ENCODE assay signal across 22 cellular contexts in genomic region chr16:30983289-30983889, GRCh38. TPM values are rescaled to one million over a fixed set of nuclear protein-coding genes. Genes with fewer than 3 reads are reported as not detected.
DNase-seq lines count a peak whose midpoint lies in the region; ATAC-seq, FAIRE-seq and TF ChIP-seq lines count a peak whose summit lies in the region.
"Had no signal": no experiment of that assay in that cellular context is flagged by ENCODE, and none has a peak within 500 bp of the region (broad histone marks: within the 10 kb centered on the region; RNA-seq: fewer than 3 reads in every experiment).

No MANE protein-coding gene starts in this region.

- H3K36me3 ChIP-seq in HepG2 (replicated peaks in 1 of 2; ENCODE audit: control insufficient read depth in 1 of 2, insufficient read depth in 2 of 2, low read length in 2 of 2) (peaks cover 17 to 54% of the 10 kb centered on the region in 2 experiments), right lobe of liver (peaks cover 0 to 24% (median 11%) of the 10 kb centered on the region in 4 donors), NT2/D1 (ENCODE audit: insufficient read depth, insufficient read length, low read length) (peaks cover 92% of the 10 kb centered on the region), gastroesophageal sphincter (peaks cover 0 to 78% of the 10 kb centered on the region in 2 donors), suprapubic skin (peaks cover 58% of the 10 kb centered on the region)

- no peak overlapping the region for H3K27ac ChIP-seq in HepG2 (ENCODE audit: extremely low read length, insufficient read depth, low read length)
- no peak overlapping the region for H3K27ac ChIP-seq in right lobe of liver
- H3K27ac ChIP-seq in gastroesophageal sphincter, result peak overlapping the region in 3 of 4 donors; percentile 4 to 80 (median 80)
- H3K27ac ChIP-seq in suprapubic skin, result peak overlapping the region; percentile 61
- H3K27ac ChIP-seq: HL-60 had no signal

- H3K4me3 ChIP-seq in HepG2 (replicated peaks in 1 of 3; ENCODE audit: insufficient read depth in 1 of 3, low read depth in 2 of 3, low read length in 3 of 3) (no peak overlapping the region), right lobe of liver (no peak overlapping the region), NT2/D1 (ENCODE audit: insufficient read length, low read depth) (no peak overlapping the region), gastroesophageal sphincter (no peak overlapping the region), suprapubic skin (no peak overlapping the region)

- no peak overlapping the region for H3K4me2 ChIP-seq in HepG2 (ENCODE audit: low read depth, low read length)
- H3K4me2 ChIP-seq: SK-N-SH had no signal

- POLR2A ChIA-PET in HepG2 (lab: Yijun Ruan, JAX), result interaction anchor here (1.0 to 3.7 kb wide), 5 partner anchors 8 to 159 kb away, joined by 3 to 81 read pairs (median 8); partner anchors contain the start of gene KAT8

- 92% methylated on average over 23 of the region's 25 CpGs for WGBS in HepG2 (ENCODE audit: low lambda C conversion rate)
- 81% methylated on average over 10 of the region's 25 CpGs for WGBS in right lobe of liver (ENCODE audit: insufficient coverage, low coverage, low lambda C conversion rate, missing lambda C conversion rate)
- WGBS in gastroesophageal sphincter (ENCODE audit: low coverage in 1 of 2), 2 donors, result 50 to 70% methylated on average over 5 to 8 of the region's 25 CpGs
- 79% methylated on average over 17 of the region's 25 CpGs for WGBS in suprapubic skin

- no peak for TF ChIP-seq POLR2A in HepG2 (IDR thresholded peaks at IDR 0.05; ENCODE audit: insufficient read depth in 1 of 2, low read depth in 2 of 2, low read length in 2 of 2)
- no peak for TF ChIP-seq POLR2A in right lobe of liver (IDR thresholded peaks at IDR 0.05)
- no peak for TF ChIP-seq POLR2A in gastroesophageal sphincter (IDR thresholded peaks at IDR 0.05)
- no peak for TF ChIP-seq POLR2A in suprapubic skin (IDR thresholded peaks at IDR 0.05)

- CTCF ChIA-PET in HepG2 (lab: Yijun Ruan, JAX; ENCODE audit: low intra/inter-chr PET ratio, low total read pairs), result no interaction called here

- no peak for FAIRE-seq in HepG2 (lab: Jason Lieb, UNC)
- FAIRE-seq: GM12891, HTR-8/SVneo had no signal

- intact Hi-C loops in HepG2 (cut with micrococcal nuclease; ENCODE audit: unreplicated experiment), result loop anchor here (10.0 kb wide), 1 partner anchor 881 kb away; no protein-coding TSS in a partner anchor
- intact Hi-C loops in right lobe of liver (cut with DNase I), result loop anchor here (5.0 to 10.0 kb wide), 3 partner anchors 61 to 109 kb away; partner anchors contain the start of genes PRSS53 (in 1 of the 2) and VKORC1 (in 1 of the 2)

- TF ChIP-seq CTCF in HepG2 (CRISPR knock-in tag; IDR thresholded peaks at IDR 0.05) (no peak), right lobe of liver (IDR thresholded peaks at IDR 0.05) (no peak), gastroesophageal sphincter (IDR thresholded peaks at IDR 0.05) (no peak), suprapubic skin (IDR thresholded peaks at IDR 0.05) (no peak)

- in situ Hi-C loops in HepG2 (cut with HindIII; ENCODE audit: extremely low pct_ligation_motif_present, low pct_unique_long_range_greater_than_20kb), result loop anchor here (25.0 kb wide), 1 partner anchor 729 kb away; a partner anchor contains a TSS

- no peaks in the 10 kb centered on the region for H3K79me2 ChIP-seq in HepG2 (ENCODE audit: insufficient read depth, low read length)

- peaks cover 16% of the 10 kb centered on the region for H3K4me1 ChIP-seq in HepG2 (ENCODE audit: insufficient read depth, low read length)
- peaks cover 0 to 12% (median 5%) of the 10 kb centered on the region in 4 donors for H3K4me1 ChIP-seq in right lobe of liver
- peaks cover 20% of the 10 kb centered on the region for H3K4me1 ChIP-seq in NT2/D1 (ENCODE audit: insufficient read depth, insufficient read length)
- H3K4me1 ChIP-seq in gastroesophageal sphincter, result peaks cover 0 to 19% (median 9%) of the 10 kb centered on the region in 3 donors
- H3K4me1 ChIP-seq in suprapubic skin, result peaks cover 32% of the 10 kb centered on the region

- ATAC-seq in HepG2, result no peak
- no peak for ATAC-seq in right lobe of liver
- ATAC-seq in gastroesophageal sphincter, result no peak
- no peak for ATAC-seq in GM18870 (IDR thresholded peaks at IDR 0.05; ENCODE audit: unreplicated experiment)
- ATAC-seq: T-cell had no signal

- TF ChIP-seq EP300 in HepG2 (IDR thresholded peaks at IDR 0.05; ENCODE audit: low read depth in 2 of 2, low read length in 2 of 2) (no peak), HepG2 (CRISPR knock-in tag; IDR thresholded peaks at IDR 0.05; ENCODE audit: borderline replicate concordance) (no peak), gastroesophageal sphincter (IDR thresholded peaks at IDR 0.05) (no peak), suprapubic skin (IDR thresholded peaks at IDR 0.05) (no peak)

- DNase-seq in HepG2 (ENCODE audit: low spot score) (no peak), right lobe of liver (no peak), NT2/D1 (ENCODE audit: low read depth, low spot score) (no peak), suprapubic skin (ENCODE audit: low spot score in 2 of 2) (no peak), RPMI8226 (no peak), nucleus accumbens (lab: John Stamatoyannopoulos, UW) (no peak)
- DNase-seq: AML-193; CD4-positive, alpha-beta T cell; GF-D8; H7; NCI-H1436; NCI-H2029; NCI-H2171 treated with DMSO at 0.1 percent for 48 hours; NCI-H748 treated with DMSO at 0.1 percent for 48 hours; SHP77; SK-N-SH; T-cell had no signal

- H4K20me1 ChIP-seq in HepG2 (ENCODE audit: insufficient read depth, low read length), result no peaks in the 10 kb centered on the region

- BruUV-seq in HepG2 (replicated peaks; lab: Mats Ljungman, UMichigan), result no TSS peak

- H3K9me3 ChIP-seq in HepG2 (ENCODE audit: low read length) (no peaks in the 10 kb centered on the region), right lobe of liver (no peaks in the 10 kb centered on the region), NT2/D1 (ENCODE audit: insufficient read depth, low read length) (no peaks in the 10 kb centered on the region), gastroesophageal sphincter (no peaks in the 10 kb centered on the region), suprapubic skin (no peaks in the 10 kb centered on the region)
- H3K9me3 ChIP-seq: SK-N-SH had no signal

- H3K9ac ChIP-seq in HepG2 (ENCODE audit: insufficient read depth, low read depth, low read length) (no peak overlapping the region), NT2/D1 (ENCODE audit: insufficient read length, low read depth) (peak overlapping the region; percentile 2)
- H3K9ac ChIP-seq: SK-N-SH had no signal

- H2AFZ ChIP-seq in HepG2 (ENCODE audit: low read length), result no peak overlapping the region

- H3K27me3 ChIP-seq in HepG2 (ENCODE audit: control insufficient read depth in 1 of 2, insufficient read depth in 2 of 2, low read length in 2 of 2), result no peaks in the 10 kb centered on the region
- no peaks in the 10 kb centered on the region for H3K27me3 ChIP-seq in right lobe of liver
- no peaks in the 10 kb centered on the region for H3K27me3 ChIP-seq in NT2/D1 (ENCODE audit: insufficient read depth, insufficient read length)
- no peaks in the 10 kb centered on the region for H3K27me3 ChIP-seq in gastroesophageal sphincter
- no peaks in the 10 kb centered on the region for H3K27me3 ChIP-seq in suprapubic skin

- no peak for TF ChIP-seq RAD21 in HepG2 (CRISPR knock-in tag; IDR thresholded peaks at IDR 0.05)

RNA-seq across cellular contexts. Expression of gene HSD3B7, which starts 1.6 kb away (rescaled TPM):
- total RNA-seq in HepG2 (2016; rRNA removed; fragmentation: Illumina TruSeq; extraction: Trizol) (58.8 and 69.7 TPM in 2 replicates), right lobe of liver (100 to 1,000 TPM in 3 of 6 experiments, 10 to 100 TPM in 3; 54.6 to 219 (median 86.9) TPM), gastroesophageal sphincter (10 to 100 TPM; 10.1 to 26.2 (median 16.0) TPM), suprapubic skin (10 to 100 TPM; 13.2 to 20.8 (median 16.0) TPM)
- 12.1 and 14.2 TPM in 2 replicates for total RNA-seq in HepG2 (2016; cell fraction: cytosol; rRNA removed; fragmentation: Illumina TruSeq; extraction: Trizol; ENCODE audit: low read depth)
- 53.9 and 70.3 TPM in 2 replicates for total RNA-seq in HepG2 (2016; cell fraction: insoluble cytoplasmic fraction; rRNA removed; fragmentation: Illumina TruSeq; extraction: Trizol)
- 26.6 and 27.7 TPM in 2 replicates for total RNA-seq in HepG2 (2016; cell fraction: membrane; rRNA removed; fragmentation: Illumina TruSeq; extraction: Trizol)
- total RNA-seq in HepG2 (2016; cell fraction: nucleus; rRNA removed; fragmentation: Illumina TruSeq; extraction: Trizol), result 36.3 and 39.5 TPM in 2 replicates
- polyA plus RNA-seq in HepG2 (2011; rRNA removed), result 32.9 and 40.9 TPM in 2 replicates
- 29.8 and 45.1 TPM in 2 replicates for polyA plus RNA-seq in HepG2 (2011; cell fraction: cytosol; rRNA removed)
- 63.4 and 68.4 TPM in 2 replicates for polyA plus RNA-seq in HepG2 (2011; cell fraction: nucleus; rRNA removed)
- polyA plus RNA-seq in HepG2 (2012), result 14.8 and 17.8 TPM in 2 replicates
- polyA plus RNA-seq in HepG2 (2016; cell fraction: cytosol; fragmentation: Illumina TruSeq; extraction: Trizol; ENCODE audit: low read depth), result 10.6 and 11.9 TPM in 2 replicates
- polyA plus RNA-seq in HepG2 (2016; cell fraction: insoluble cytoplasmic fraction; fragmentation: Illumina TruSeq; extraction: Trizol; ENCODE audit: low read depth), result 43.4 and 50.5 TPM in 2 replicates
- polyA plus RNA-seq in HepG2 (2016; cell fraction: membrane; fragmentation: Illumina TruSeq; extraction: Trizol; ENCODE audit: low read depth), result 18.0 and 19.2 TPM in 2 replicates
- polyA plus RNA-seq in HepG2 (2016; cell fraction: nucleus; fragmentation: Illumina TruSeq; extraction: Trizol; ENCODE audit: insufficient read depth, low read depth), result 69.7 and 71.0 TPM in 2 replicates
- 11.6 and 56.6 TPM in 2 replicates for polyA minus RNA-seq in HepG2 (2011; rRNA and poly(A)+ RNA removed; ENCODE audit: low replicate concordance)
- polyA minus RNA-seq in HepG2 (2011; cell fraction: cytosol; rRNA and poly(A)+ RNA removed), result 19.8 and 20.1 TPM in 2 replicates
- polyA minus RNA-seq in HepG2 (2011; cell fraction: nucleus; rRNA and poly(A)+ RNA removed), result 5.0 and 5.8 TPM in 2 replicates

RNA-seq across cellular contexts. Expression of gene SETD1A, which starts 25.8 kb away (rescaled TPM):
- 3.6 and 5.6 TPM in 2 replicates for total RNA-seq in HepG2 (2016; rRNA removed; fragmentation: Illumina TruSeq; extraction: Trizol)
- 7.1 and 10.5 TPM in 2 replicates for total RNA-seq in HepG2 (2016; cell fraction: cytosol; rRNA removed; fragmentation: Illumina TruSeq; extraction: Trizol; ENCODE audit: low read depth)
- 3.1 and 5.4 TPM in 2 replicates for total RNA-seq in HepG2 (2016; cell fraction: insoluble cytoplasmic fraction; rRNA removed; fragmentation: Illumina TruSeq; extraction: Trizol)
- 4.3 and 6.1 TPM in 2 replicates for total RNA-seq in HepG2 (2016; cell fraction: membrane; rRNA removed; fragmentation: Illumina TruSeq; extraction: Trizol)
- total RNA-seq in HepG2 (2016; cell fraction: nucleus; rRNA removed; fragmentation: Illumina TruSeq; extraction: Trizol), result 6.3 and 8.6 TPM in 2 replicates
- polyA plus RNA-seq in HepG2 (2011; rRNA removed), result 3.2 and 3.8 TPM in 2 replicates
- 1.6 and 2.0 TPM in 2 replicates for polyA plus RNA-seq in HepG2 (2011; cell fraction: cytosol; rRNA removed)
- 23.9 and 35.1 TPM in 2 replicates for polyA plus RNA-seq in HepG2 (2011; cell fraction: nucleus; rRNA removed)
- 15.4 and 28.2 TPM in 2 replicates for polyA plus RNA-seq in HepG2 (2012)
- polyA plus RNA-seq in HepG2 (2016; cell fraction: cytosol; fragmentation: Illumina TruSeq; extraction: Trizol; ENCODE audit: low read depth), result 0.57 and 1.4 TPM in 2 replicates
- polyA plus RNA-seq in HepG2 (2016; cell fraction: insoluble cytoplasmic fraction; fragmentation: Illumina TruSeq; extraction: Trizol; ENCODE audit: low read depth), result 10.9 and 15.4 TPM in 2 replicates
- 2.9 and 3.9 TPM in 2 replicates for polyA plus RNA-seq in HepG2 (2016; cell fraction: membrane; fragmentation: Illumina TruSeq; extraction: Trizol; ENCODE audit: low read depth)
- 43.7 and 55.5 TPM in 2 replicates for polyA plus RNA-seq in HepG2 (2016; cell fraction: nucleus; fragmentation: Illumina TruSeq; extraction: Trizol; ENCODE audit: insufficient read depth, low read depth)
- 5.5 and 8.7 TPM in 2 replicates for polyA minus RNA-seq in HepG2 (2011; rRNA and poly(A)+ RNA removed; ENCODE audit: low replicate concordance)
- 2.8 and 3.1 TPM in 2 replicates for polyA minus RNA-seq in HepG2 (2011; cell fraction: cytosol; rRNA and poly(A)+ RNA removed)
- polyA minus RNA-seq in HepG2 (2011; cell fraction: nucleus; rRNA and poly(A)+ RNA removed), result 7.0 and 11.2 TPM in 2 replicates
- total RNA-seq in right lobe of liver, result 1 to 10 TPM; 3.7 to 7.4 (median 6.9) TPM
- total RNA-seq in gastroesophageal sphincter, result 10 to 100 TPM in 2 of 4 donors, 1 to 10 TPM in 2; 5.5 to 12.9 (median 10.1) TPM
- total RNA-seq in suprapubic skin, result 10 to 100 TPM; 12.5 to 14.7 (median 13.7) TPM

RNA-seq across cellular contexts. Expression of gene STX1B, which starts 27.0 kb away (rescaled TPM):
- 1.7 and 3.0 TPM in 2 replicates for total RNA-seq in HepG2 (2016; rRNA removed; fragmentation: Illumina TruSeq; extraction: Trizol)
- total RNA-seq in HepG2 (2016; cell fraction: cytosol; rRNA removed; fragmentation: Illumina TruSeq; extraction: Trizol; ENCODE audit: low read depth), result 3.7 and 5.0 TPM in 2 replicates
- total RNA-seq in HepG2 (2016; cell fraction: insoluble cytoplasmic fraction; rRNA removed; fragmentation: Illumina TruSeq; extraction: Trizol), result 1.00 and 4.0 TPM in 2 replicates
- total RNA-seq in HepG2 (2016; cell fraction: membrane; rRNA removed; fragmentation: Illumina TruSeq; extraction: Trizol), result 3.5 TPM in 2 replicates
- 3.8 and 7.5 TPM in 2 replicates for total RNA-seq in HepG2 (2016; cell fraction: nucleus; rRNA removed; fragmentation: Illumina TruSeq; extraction: Trizol)
- 1.3 and 2.1 TPM in 2 replicates for polyA plus RNA-seq in HepG2 (2011; rRNA removed)
- 0.55 and 0.67 TPM in 2 replicates for polyA plus RNA-seq in HepG2 (2011; cell fraction: cytosol; rRNA removed)
- 9.0 and 9.4 TPM in 2 replicates for polyA plus RNA-seq in HepG2 (2011; cell fraction: nucleus; rRNA removed)
- 1.1 and 1.5 TPM in 2 replicates for polyA plus RNA-seq in HepG2 (2012)
- polyA plus RNA-seq in HepG2 (2016; cell fraction: cytosol; fragmentation: Illumina TruSeq; extraction: Trizol; ENCODE audit: low read depth), result 2.1 and 2.2 TPM in 2 replicates
- polyA plus RNA-seq in HepG2 (2016; cell fraction: insoluble cytoplasmic fraction; fragmentation: Illumina TruSeq; extraction: Trizol; ENCODE audit: low read depth), result 0.69 and 0.76 TPM in 2 replicates
- 1.4 and 1.9 TPM in 2 replicates for polyA plus RNA-seq in HepG2 (2016; cell fraction: membrane; fragmentation: Illumina TruSeq; extraction: Trizol; ENCODE audit: low read depth)
- polyA plus RNA-seq in HepG2 (2016; cell fraction: nucleus; fragmentation: Illumina TruSeq; extraction: Trizol; ENCODE audit: insufficient read depth, low read depth), result 10.6 and 11.3 TPM in 2 replicates
- polyA minus RNA-seq in HepG2 (2011; rRNA and poly(A)+ RNA removed; ENCODE audit: low replicate concordance), result 2.6 and 7.4 TPM in 2 replicates
- 0.26 and 0.69 TPM in 2 replicates for polyA minus RNA-seq in HepG2 (2011; cell fraction: cytosol; rRNA and poly(A)+ RNA removed)
- 9.0 and 11.2 TPM in 2 replicates for polyA minus RNA-seq in HepG2 (2011; cell fraction: nucleus; rRNA and poly(A)+ RNA removed)
- 1 to 10 TPM in 4 of 6 experiments, under 1 TPM in 2; 0.61 to 4.5 (median 2.6) TPM for total RNA-seq in right lobe of liver
- 1 to 10 TPM in 2 of 4 donors, under 1 TPM in 1, not detected in 1; 0.54 to 3.3 (median 1.9) TPM for total RNA-seq in gastroesophageal sphincter
- total RNA-seq in suprapubic skin, result 1 to 10 TPM in 2 of 4 donors, under 1 TPM in 2; 0.55 to 3.5 (median 2.0) TPM

RNA-seq across cellular contexts. Expression of gene ORAI3, which starts 34.5 kb away (rescaled TPM):
- 6.3 and 11.4 TPM in 2 replicates for total RNA-seq in HepG2 (2016; rRNA removed; fragmentation: Illumina TruSeq; extraction: Trizol)
- total RNA-seq in HepG2 (2016; cell fraction: cytosol; rRNA removed; fragmentation: Illumina TruSeq; extraction: Trizol; ENCODE audit: low read depth), result 3.1 and 3.3 TPM in 2 replicates
- 6.8 and 11.0 TPM in 2 replicates for total RNA-seq in HepG2 (2016; cell fraction: insoluble cytoplasmic fraction; rRNA removed; fragmentation: Illumina TruSeq; extraction: Trizol)
- total RNA-seq in HepG2 (2016; cell fraction: membrane; rRNA removed; fragmentation: Illumina TruSeq; extraction: Trizol), result 6.6 and 6.9 TPM in 2 replicates
- 9.5 and 9.8 TPM in 2 replicates for total RNA-seq in HepG2 (2016; cell fraction: nucleus; rRNA removed; fragmentation: Illumina TruSeq; extraction: Trizol)
- 32.0 and 41.3 TPM in 2 replicates for polyA plus RNA-seq in HepG2 (2011; rRNA removed)
- 40.6 and 43.1 TPM in 2 replicates for polyA plus RNA-seq in HepG2 (2011; cell fraction: cytosol; rRNA removed)
- polyA plus RNA-seq in HepG2 (2011; cell fraction: nucleus; rRNA removed), result 24.2 and 26.2 TPM in 2 replicates
- polyA plus RNA-seq in HepG2 (2012), result 8.4 and 8.8 TPM in 2 replicates
- polyA plus RNA-seq in HepG2 (2016; cell fraction: cytosol; fragmentation: Illumina TruSeq; extraction: Trizol; ENCODE audit: low read depth), result 2.0 and 3.1 TPM in 2 replicates
- polyA plus RNA-seq in HepG2 (2016; cell fraction: insoluble cytoplasmic fraction; fragmentation: Illumina TruSeq; extraction: Trizol; ENCODE audit: low read depth), result 6.2 and 7.6 TPM in 2 replicates
- 4.8 and 5.1 TPM in 2 replicates for polyA plus RNA-seq in HepG2 (2016; cell fraction: membrane; fragmentation: Illumina TruSeq; extraction: Trizol; ENCODE audit: low read depth)
- 14.8 and 15.7 TPM in 2 replicates for polyA plus RNA-seq in HepG2 (2016; cell fraction: nucleus; fragmentation: Illumina TruSeq; extraction: Trizol; ENCODE audit: insufficient read depth, low read depth)
- 9.3 and 112 TPM in 2 replicates for polyA minus RNA-seq in HepG2 (2011; rRNA and poly(A)+ RNA removed; ENCODE audit: low replicate concordance)
- polyA minus RNA-seq in HepG2 (2011; cell fraction: cytosol; rRNA and poly(A)+ RNA removed), result 19.9 and 21.3 TPM in 2 replicates
- polyA minus RNA-seq in HepG2 (2011; cell fraction: nucleus; rRNA and poly(A)+ RNA removed), result 9.7 and 16.2 TPM in 2 replicates
- total RNA-seq in right lobe of liver, result 10 to 100 TPM; 27.7 to 56.6 (median 31.6) TPM
- total RNA-seq in gastroesophageal sphincter, result 10 to 100 TPM; 23.7 to 51.5 (median 40.0) TPM
- total RNA-seq in suprapubic skin, result 10 to 100 TPM; 25.7 to 41.0 (median 32.7) TPM

RNA-seq across cellular contexts. Expression of gene STX4, which starts 50.0 kb away (rescaled TPM):
- 29.2 and 31.3 TPM in 2 replicates for total RNA-seq in HepG2 (2016; rRNA removed; fragmentation: Illumina TruSeq; extraction: Trizol)
- 10.9 and 11.8 TPM in 2 replicates for total RNA-seq in HepG2 (2016; cell fraction: cytosol; rRNA removed; fragmentation: Illumina TruSeq; extraction: Trizol; ENCODE audit: low read depth)
- total RNA-seq in HepG2 (2016; cell fraction: insoluble cytoplasmic fraction; rRNA removed; fragmentation: Illumina TruSeq; extraction: Trizol), result 28.3 and 29.6 TPM in 2 replicates
- 18.1 and 22.6 TPM in 2 replicates for total RNA-seq in HepG2 (2016; cell fraction: membrane; rRNA removed; fragmentation: Illumina TruSeq; extraction: Trizol)
- total RNA-seq in HepG2 (2016; cell fraction: nucleus; rRNA removed; fragmentation: Illumina TruSeq; extraction: Trizol), result 23.9 and 30.7 TPM in 2 replicates
- polyA plus RNA-seq in HepG2 (2011; rRNA removed), result 34.6 and 37.0 TPM in 2 replicates
- polyA plus RNA-seq in HepG2 (2011; cell fraction: cytosol; rRNA removed), result 23.2 and 23.7 TPM in 2 replicates
- 109 and 115 TPM in 2 replicates for polyA plus RNA-seq in HepG2 (2011; cell fraction: nucleus; rRNA removed)
- polyA plus RNA-seq in HepG2 (2012), result 36.9 and 43.1 TPM in 2 replicates
- 14.1 and 15.4 TPM in 2 replicates for polyA plus RNA-seq in HepG2 (2016; cell fraction: cytosol; fragmentation: Illumina TruSeq; extraction: Trizol; ENCODE audit: low read depth)
- 43.9 and 44.6 TPM in 2 replicates for polyA plus RNA-seq in HepG2 (2016; cell fraction: insoluble cytoplasmic fraction; fragmentation: Illumina TruSeq; extraction: Trizol; ENCODE audit: low read depth)
- 22.4 and 26.1 TPM in 2 replicates for polyA plus RNA-seq in HepG2 (2016; cell fraction: membrane; fragmentation: Illumina TruSeq; extraction: Trizol; ENCODE audit: low read depth)
- 94.3 and 107 TPM in 2 replicates for polyA plus RNA-seq in HepG2 (2016; cell fraction: nucleus; fragmentation: Illumina TruSeq; extraction: Trizol; ENCODE audit: insufficient read depth, low read depth)
- polyA minus RNA-seq in HepG2 (2011; rRNA and poly(A)+ RNA removed; ENCODE audit: low replicate concordance), result 23.8 and 35.4 TPM in 2 replicates
- polyA minus RNA-seq in HepG2 (2011; cell fraction: cytosol; rRNA and poly(A)+ RNA removed), result 7.3 and 10.4 TPM in 2 replicates
- 17.5 and 20.7 TPM in 2 replicates for polyA minus RNA-seq in HepG2 (2011; cell fraction: nucleus; rRNA and poly(A)+ RNA removed)
- total RNA-seq in right lobe of liver, result 10 to 100 TPM; 18.8 to 52.8 (median 23.6) TPM
- total RNA-seq in gastroesophageal sphincter, result 10 to 100 TPM; 32.2 to 40.6 (median 37.2) TPM
- 100 to 1,000 TPM in 1 of 4 donors, 10 to 100 TPM in 3; 32.5 to 118 (median 47.8) TPM for total RNA-seq in suprapubic skin

Comparison
In these comparisons a context has a peak if more than half of its experiments do, and no peak if none do; other contexts are left out.
1. H3K27ac ChIP-seq: peak in gastroesophageal sphincter (3 of 4) and suprapubic skin (single experiment); none in HepG2 (single experiment) and right lobe of liver (0 of 3).